ENCODE assay signal across 8 cellular contexts in the genomic region with DNA sequence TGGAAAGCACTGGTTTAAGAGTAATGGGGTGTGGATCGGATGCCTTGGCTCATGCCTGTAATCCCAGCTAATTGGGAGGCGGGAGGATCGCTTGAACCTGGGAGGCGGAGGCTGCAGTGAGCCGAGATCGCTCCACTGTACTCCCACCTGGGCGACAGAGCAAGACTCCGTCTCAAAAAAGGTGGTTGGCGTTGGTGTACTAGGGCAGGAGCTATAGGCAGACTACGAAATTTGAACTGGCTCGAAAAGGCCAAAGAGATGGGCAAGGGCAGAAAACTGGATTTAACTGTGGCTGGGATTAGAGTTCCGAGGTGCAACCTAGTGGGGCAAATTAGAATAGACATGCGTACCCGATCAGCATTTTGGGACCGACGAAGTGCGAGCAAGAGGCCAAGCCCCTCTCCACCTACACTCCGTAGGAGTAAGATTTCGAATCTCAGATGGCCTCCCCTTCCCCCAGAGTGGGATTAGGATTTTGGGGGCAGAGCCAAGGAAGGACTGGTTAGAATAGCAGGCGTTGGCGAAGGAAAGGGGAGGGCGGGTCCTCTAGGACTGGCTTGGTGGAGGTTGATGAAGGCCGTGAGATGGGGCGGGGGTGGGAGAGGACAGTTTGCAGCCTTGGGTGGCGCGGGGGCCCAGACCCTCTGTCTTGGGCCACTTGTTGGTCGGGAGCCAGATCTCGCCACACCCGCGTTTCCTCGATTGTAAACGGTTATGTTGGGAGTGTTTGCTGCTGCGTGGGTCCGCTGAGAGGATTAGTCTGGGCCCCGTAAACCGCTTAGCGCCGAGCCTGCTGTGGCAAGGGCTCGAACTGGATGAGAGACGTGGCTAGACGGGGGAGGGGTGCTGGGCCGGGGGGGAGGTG. TPM values are rescaled to one million over a fixed set of nuclear protein-coding genes. Genes with fewer than 3 reads are reported as not detected.
A peak's percentile ranks its signal among the peaks of the same experiment; 100 is the strongest.
DNase-seq lines count a peak whose midpoint lies in the region; ATAC-seq, FAIRE-seq and TF ChIP-seq lines count a peak whose summit lies in the region.

No MANE protein-coding gene starts in this region.

- H3K9me3 Mint-ChIP-seq in naive B cell: no peaks in the 10 kb centered on the region

- H4K20me1 ChIP-seq in H1 (replicated peaks in 1 of 2; ENCODE audit: control insufficient read depth in 1 of 2, insufficient read depth in 2 of 2, low read length in 2 of 2): peaks cover 0 to 15% of the 10 kb centered on the region in 2 experiments

- H3K4me1 Mint-ChIP-seq in naive B cell: peaks cover 27 to 39% (median 30%) of the 10 kb centered on the region in 3 donors

- peaks cover 0 to 19% (median 8%) of the 10 kb centered on the region in 4 experiments; a peak in 6 of 7 replicates for H3K4me1 ChIP-seq in H1 (replicated peaks in 1 of 4; ENCODE audit: control insufficient read depth in 3 of 4, insufficient read depth in 4 of 4, low read length in 3 of 4)

- no peak overlapping the region for H2BK20ac ChIP-seq in H1 (ENCODE audit: low read length)

- no peaks in the 10 kb centered on the region for H3K9me3 ChIP-seq in H1 (ENCODE audit: insufficient read depth in 2 of 2, low read depth in 1 of 2, low read length in 1 of 2)

- H3K79me1 ChIP-seq in H1 (ENCODE audit: low read depth, low read length): no peaks in the 10 kb centered on the region; the same call in 1 of the 2 replicates

- WGBS in H1 (ENCODE audit: extremely low coverage in 1 of 2, insufficient coverage in 1 of 2, insufficient read length in 1 of 2, insufficient replicate concordance in 2 of 2, low coverage in 1 of 2, low lambda C conversion rate in 2 of 2, missing lambda C conversion rate in 1 of 2), 2 experiments: 19% methylated on average over 38 of the region's 42 CpGs; no CpG with 5 or more reads in 1 of the 2 experiments

- H3K4me2 ChIP-seq in H1 (ENCODE audit: insufficient read depth in 1 of 2, low read depth in 2 of 2, low read length in 2 of 2): peak overlapping the region; percentile 82 to 86

- H4K5ac ChIP-seq in H1 (ENCODE audit: insufficient read length, low read depth, low read length): peak overlapping the region; percentile 26

- peak overlapping the region; percentile 19 for H3K4ac ChIP-seq in H1 (replicated peaks; ENCODE audit: insufficient read length, low read depth, low read length)

- H3K23me2 ChIP-seq in H1 (ENCODE audit: low read depth, low read length): peaks cover 25% of the 10 kb centered on the region

- H3K4me3 Mint-ChIP-seq in naive B cell: peak overlapping the region; percentile 87 to 99 (median 95)

- FAIRE-seq in H1 (lab: Jason Lieb, UNC): no peak

- peak overlapping the region; percentile 70 to 84 (median 78) for H3K4me3 ChIP-seq in H1 (ENCODE audit: extremely low read depth in 1 of 4, insufficient read depth in 2 of 4, low read depth in 3 of 4, low read length in 4 of 4)

- peak; percentile 22 to 48 for DNase-seq in activated CD8-positive, alpha-beta memory T cell treated with anti-CD3 and anti-CD28 coated beads for 4 hours (ENCODE audit: low read depth in 2 of 2)
- DNase-seq in activated CD8-positive, alpha-beta memory T cell treated with anti-CD3 and anti-CD28 coated beads, Interleukin-2, amount 50 U/mL, for 48 hours: no peak
- DNase-seq in RWPE1 (ENCODE audit: low spot score) (no peak), H1 (ENCODE audit: low read depth in 1 of 2, low spot score in 2 of 2) (peak in 1 of 2 experiments; percentile 64), naive B cell (no peak), T1000 (lab: John Stamatoyannopoulos, UW) (no peak), DMS153 treated with DMSO at 0.1 percent for 48 hours (lab: John Stamatoyannopoulos, UW; ENCODE audit: unreplicated experiment) (no peak)

- H2BK12ac ChIP-seq in H1 (ENCODE audit: low read depth, low read length): peak overlapping the region; percentile 33; the same call in 1 of the 2 replicates

- 0 out of 2 replicates have a peak overlapping the region, but pooled peaks have one; percentile 61 for H2BK15ac ChIP-seq in H1 (ENCODE audit: low read length)

- no peak overlapping the region for H3K14ac ChIP-seq in H1 (ENCODE audit: insufficient read length)

- H2BK120ac ChIP-seq in H1 (replicated peaks; ENCODE audit: low read depth, low read length): no peak overlapping the region

- H2AFZ ChIP-seq in H1 (ENCODE audit: low read length): no peak overlapping the region

- no peak overlapping the region for H2AK5ac ChIP-seq in H1 (ENCODE audit: low read depth, low read length)

- H3K36me3 Mint-ChIP-seq in naive B cell: peaks cover 4 to 13% of the 10 kb centered on the region in 2 donors

- peak overlapping the region; percentile 99 for H3K27ac ChIP-seq in RWPE1
- peak overlapping the region; percentile 92 for H3K27ac ChIP-seq in H1 (ENCODE audit: low read depth, low read length)

- H3K36me3 ChIP-seq in H1 (ENCODE audit: control insufficient read depth in 2 of 4, insufficient read depth in 4 of 4, low read length in 3 of 4): peaks cover 0 to 9% (median 2%) of the 10 kb centered on the region in 4 experiments; a peak in 3 of 8 replicates

- peak overlapping the region; percentile 68 to 98 (median 90) for H3K27ac Mint-ChIP-seq in naive B cell

- H3K56ac ChIP-seq in H1 (replicated peaks; ENCODE audit: insufficient read length, low read depth, low read length): peak overlapping the region; percentile 86

- H4K91ac ChIP-seq in H1 (replicated peaks; ENCODE audit: insufficient read length, low read length): peak overlapping the region; percentile 69

- H3K79me2 ChIP-seq in H1 (ENCODE audit: control insufficient read depth in 1 of 2, insufficient read depth in 2 of 2, low read length in 2 of 2): no peaks in the 10 kb centered on the region

- peak overlapping the region; percentile 79; the same call in 1 of the 2 replicates for H2BK5ac ChIP-seq in H1 (ENCODE audit: low read depth, low read length)

- ATAC-seq in naive B cell (ENCODE audit: low read depth in 2 of 2) (no peak), GM21360 (IDR thresholded peaks at IDR 0.05; ENCODE audit: unreplicated experiment) (no peak)

- H3K23ac ChIP-seq in H1 (ENCODE audit: insufficient read length): no peak overlapping the region

- H3K18ac ChIP-seq in H1 (ENCODE audit: extremely low read depth, low read length): peak overlapping the region; percentile 80; the same call in 1 of the 2 replicates

- no peak for TF ChIP-seq EP300 in H1 (IDR thresholded peaks at IDR 0.05; ENCODE audit: borderline replicate concordance in 1 of 2, low read depth in 2 of 2, low read length in 2 of 2)

- TF ChIP-seq CTCF in RWPE1 (conservative IDR thresholded peaks at IDR 0.05; ENCODE audit: low read depth) (no peak), H1 (IDR thresholded peaks at IDR 0.05; ENCODE audit: control extremely low read depth in 1 of 3, insufficient read depth in 1 of 3, low read depth in 1 of 3, low read length in 3 of 3) (no peak; a peak in 1 of 4 replicates)

- POLR2A ChIA-PET in RWPE1 (lab: Yijun Ruan, JAX; ENCODE audit: low non-redundant PET) (no interaction called here), H1 (lab: Charles Lee; ENCODE audit: partially characterized antibody) (interaction anchor here (0.6 to 6.2 kb wide), 9 partner anchors 12 to 435 kb away, joined by 3 to 49 read pairs (median 3); a partner anchor contains a TSS)

- no peak for TF ChIP-seq RAD21 in H1 (IDR thresholded peaks at IDR 0.05 in 1 of 2, conservative IDR thresholded peaks at IDR 0.05 in 1 of 2; ENCODE audit: low read depth in 2 of 2, low read length in 2 of 2)

- no peaks in the 10 kb centered on the region for H3K27me3 Mint-ChIP-seq in naive B cell

- CTCF ChIA-PET in RWPE1 (lab: Yijun Ruan, JAX) (no interaction called here), H1 (lab: Charles Lee; ENCODE audit: partially characterized antibody) (interaction anchor here (0.9 to 1.7 kb wide), 4 partner anchors 11 to 155 kb away, joined by 4 to 6 read pairs (median 4); a partner anchor contains a TSS)

- H4K8ac ChIP-seq in H1 (ENCODE audit: extremely low read depth, insufficient read depth, low read length): peak overlapping the region; percentile 81

- TF ChIP-seq POLR2A in H1 (IDR thresholded peaks at IDR 0.05; ENCODE audit: control extremely low read depth in 1 of 2, low read depth in 2 of 2, low read length in 2 of 2): no peak

- H3K27me3 ChIP-seq in H1 (replicated peaks in 1 of 4; ENCODE audit: control insufficient read depth in 3 of 4, extremely low read depth in 1 of 4, insufficient read depth in 3 of 4, low read length in 3 of 4): peaks cover 0 to 10% (median 6%) of the 10 kb centered on the region in 4 experiments; a peak in 5 of 7 replicates

- H3K9ac ChIP-seq in H1 (replicated peaks in 1 of 4; ENCODE audit: extremely low read depth in 1 of 4, low read depth in 3 of 4, low read length in 3 of 4): peak overlapping the region in 3 of 4 experiments; percentile 36 to 84 (median 81); a peak in 6 of 7 replicates

RNA-seq across cellular contexts. Expression of a gene that starts 2.0 kb away (rescaled TPM):
- 3.4 and 4.4 TPM in 2 replicates for total RNA-seq in H1 (2021; fragmentation: NEBNext Ultra II Directional; extraction: Animal tissue kit (Norgen Biotek cat#: 25700))
- polyA plus RNA-seq in H1 (2011; rRNA removed) (2.6 and 3.9 TPM in 2 replicates), naive B cell (ENCODE audit: low read depth in 6 of 6) (1 to 10 TPM; 3.9 to 7.7 (median 5.6) TPM)
- polyA plus RNA-seq in H1 (2011; cell fraction: cytosol; rRNA removed): 1.9 TPM
- polyA plus RNA-seq in H1 (2011; cell fraction: nucleus; rRNA removed): 4.5 TPM
- 3.1 to 5.1 TPM (median 4.6 TPM) in 4 replicates for polyA plus RNA-seq in H1 (2012, experiment 1 of 2)
- polyA plus RNA-seq in H1 (2012, experiment 2 of 2): 1.00 TPM
- polyA plus RNA-seq in H1 (2013, experiment 1 of 2): 4.0 TPM
- polyA plus RNA-seq in H1 (2013, experiment 2 of 2): 4.1 TPM
- polyA minus RNA-seq in H1 (2011; rRNA and poly(A)+ RNA removed): 0.59 TPM in 1 of 2 replicates, not detected in the other
- 1.2 TPM for polyA minus RNA-seq in H1 (2011; cell fraction: cytosol; rRNA and poly(A)+ RNA removed)
- 1.9 TPM for polyA minus RNA-seq in H1 (2011; cell fraction: nucleus; rRNA and poly(A)+ RNA removed)

RNA-seq across cellular contexts. Expression of a gene that starts 16.4 kb away (rescaled TPM):
- 25.7 and 29.8 TPM in 2 replicates for total RNA-seq in H1 (2021; fragmentation: NEBNext Ultra II Directional; extraction: Animal tissue kit (Norgen Biotek cat#: 25700))
- polyA plus RNA-seq in H1 (2011; rRNA removed) (3.7 and 7.0 TPM in 2 replicates), naive B cell (ENCODE audit: low read depth in 6 of 6) (10 to 100 TPM in 2 of 6 donors, 1 to 10 TPM in 4; 7.8 to 13.2 (median 8.8) TPM)
- 8.7 TPM for polyA plus RNA-seq in H1 (2011; cell fraction: cytosol; rRNA removed)
- polyA plus RNA-seq in H1 (2011; cell fraction: nucleus; rRNA removed): 11.6 TPM
- polyA plus RNA-seq in H1 (2012, experiment 1 of 2): 18.0 to 31.1 TPM (median 28.0 TPM) in 4 replicates
- polyA plus RNA-seq in H1 (2012, experiment 2 of 2): 17.9 TPM
- polyA plus RNA-seq in H1 (2013, experiment 1 of 2): 13.5 TPM
- 12.8 TPM for polyA plus RNA-seq in H1 (2013, experiment 2 of 2)
- 2.9 and 3.3 TPM in 2 replicates for polyA minus RNA-seq in H1 (2011; rRNA and poly(A)+ RNA removed)
- polyA minus RNA-seq in H1 (2011; cell fraction: cytosol; rRNA and poly(A)+ RNA removed): 4.3 TPM
- polyA minus RNA-seq in H1 (2011; cell fraction: nucleus; rRNA and poly(A)+ RNA removed): 5.3 TPM

RNA-seq across cellular contexts. Expression of a gene that starts 37.0 kb away (rescaled TPM):
- total RNA-seq in H1 (2021; fragmentation: NEBNext Ultra II Directional; extraction: Animal tissue kit (Norgen Biotek cat#: 25700)): 0.21 TPM in 1 of 2 replicates, not detected in the other
- 0.20 and 0.33 TPM in 2 replicates for polyA plus RNA-seq in H1 (2011; rRNA removed)
- polyA plus RNA-seq in H1 (2011; cell fraction: cytosol; rRNA removed): 0.17 TPM
- 0.39 TPM for polyA plus RNA-seq in H1 (2011; cell fraction: nucleus; rRNA removed)
- 0.09 to 0.25 TPM in 2 of 4 replicates, not detected in the others for polyA plus RNA-seq in H1 (2012, experiment 1 of 2)
- polyA plus RNA-seq in H1 (2012, experiment 2 of 2): 0.07 TPM
- polyA plus RNA-seq in H1 (2013, experiment 1 of 2): 0.08 TPM
- 0.13 TPM for polyA plus RNA-seq in H1 (2013, experiment 2 of 2)
- not detected in 2 replicates for polyA minus RNA-seq in H1 (2011; rRNA and poly(A)+ RNA removed)
- not detected for polyA minus RNA-seq in H1 (2011; cell fraction: cytosol; rRNA and poly(A)+ RNA removed)
- polyA minus RNA-seq in H1 (2011; cell fraction: nucleus; rRNA and poly(A)+ RNA removed): not detected
- polyA plus RNA-seq in naive B cell (ENCODE audit: low read depth in 6 of 6): under 1 TPM in 5 of 6 donors, not detected in 1; 0.16 to 0.95 (median 0.21) TPM

RNA-seq across cellular contexts. Expression of a gene that starts 41.7 kb away (rescaled TPM):
- total RNA-seq in H1 (2021; fragmentation: NEBNext Ultra II Directional; extraction: Animal tissue kit (Norgen Biotek cat#: 25700)): 21.6 and 23.3 TPM in 2 replicates
- polyA plus RNA-seq in H1 (2011; rRNA removed) (13.2 and 26.4 TPM in 2 replicates), naive B cell (ENCODE audit: low read depth in 6 of 6) (1 to 10 TPM in 2 of 6 donors, under 1 TPM in 4; 0.32 to 1.4 (median 0.70) TPM)
- 17.9 TPM for polyA plus RNA-seq in H1 (2011; cell fraction: cytosol; rRNA removed)
- polyA plus RNA-seq in H1 (2011; cell fraction: nucleus; rRNA removed): 24.4 TPM
- polyA plus RNA-seq in H1 (2012, experiment 1 of 2): 21.4 to 25.1 TPM (median 23.4 TPM) in 4 replicates
- 18.5 TPM for polyA plus RNA-seq in H1 (2012, experiment 2 of 2)
- 7.7 TPM for polyA plus RNA-seq in H1 (2013, experiment 1 of 2)
- polyA plus RNA-seq in H1 (2013, experiment 2 of 2): 7.8 TPM
- polyA minus RNA-seq in H1 (2011; rRNA and poly(A)+ RNA removed): 3.1 and 5.8 TPM in 2 replicates
- 18.3 TPM for polyA minus RNA-seq in H1 (2011; cell fraction: cytosol; rRNA and poly(A)+ RNA removed)
- 17.6 TPM for polyA minus RNA-seq in H1 (2011; cell fraction: nucleus; rRNA and poly(A)+ RNA removed)

RNA-seq across cellular contexts. Expression of a gene that starts 59.3 kb away (rescaled TPM):
- 0.15 TPM in 1 of 2 replicates, not detected in the other for total RNA-seq in H1 (2021; fragmentation: NEBNext Ultra II Directional; extraction: Animal tissue kit (Norgen Biotek cat#: 25700))
- polyA plus RNA-seq in H1 (2011; rRNA removed) (0.06 and 0.08 TPM in 2 replicates), naive B cell (ENCODE audit: low read depth in 6 of 6) (not detected)
- 0.16 TPM for polyA plus RNA-seq in H1 (2011; cell fraction: cytosol; rRNA removed)
- polyA plus RNA-seq in H1 (2011; cell fraction: nucleus; rRNA removed): 0.46 TPM
- polyA plus RNA-seq in H1 (2012, experiment 1 of 2): 0.08 to 0.18 TPM in 2 of 4 replicates, not detected in the others
- polyA plus RNA-seq in H1 (2012, experiment 2 of 2): not detected
- 0.34 TPM for polyA plus RNA-seq in H1 (2013, experiment 1 of 2)
- polyA plus RNA-seq in H1 (2013, experiment 2 of 2): 0.28 TPM
- polyA minus RNA-seq in H1 (2011; rRNA and poly(A)+ RNA removed): 0.03 and 0.12 TPM in 2 replicates
- polyA minus RNA-seq in H1 (2011; cell fraction: cytosol; rRNA and poly(A)+ RNA removed): not detected
- 1.3 TPM for polyA minus RNA-seq in H1 (2011; cell fraction: nucleus; rRNA and poly(A)+ RNA removed)

Comparison
In these comparisons a context has a peak if more than half of its experiments do, and no peak if none do; other contexts are left out.
1. DNase-seq: peak in activated CD8-positive, alpha-beta memory T cell treated with anti-CD3 and anti-CD28 coated beads for 4 hours (2 of 2); none in activated CD8-positive, alpha-beta memory T cell treated with anti-CD3 and anti-CD28 coated beads, Interleukin-2, amount 50 U/mL, for 48 hours (single experiment), RWPE1 (single experiment), naive B cell (single experiment), T1000 (single experiment) and DMS153 treated with DMSO at 0.1 percent for 48 hours (single experiment).